Comparison of ENCODE assay signal across 9 cellular contexts in genomic region chr14:21225164-21225563, GRCh38. TPM values are rescaled to one million over a fixed set of nuclear protein-coding genes. Genes with fewer than 3 reads are reported as not detected.
A peak's percentile ranks its signal among the peaks of the same experiment; 100 is the strongest.
DNase-seq lines count a peak whose midpoint lies in the region; ATAC-seq, FAIRE-seq and TF ChIP-seq lines count a peak whose summit lies in the region.
"Not testable (repeated sequence)": the region's sequence is repeated elsewhere in the genome, so short reads cannot be mapped to it uniquely, and the experiment has no call there.
"Had no signal": no experiment of that assay in that cellular context is flagged by ENCODE, and none has a peak within 500 bp of the region (broad histone marks: within the 10 kb centered on the region; RNA-seq: fewer than 3 reads in every experiment).

No MANE protein-coding gene starts in this region.

- peaks cover 97% of the 10 kb centered on the region for H3K79me2 ChIP-seq in K562 (ENCODE audit: control insufficient read depth, insufficient read depth, low read length)

- intact Hi-C loops in CD4-positive, alpha-beta T cell (cut with DNase I, micrococcal nuclease); K562 (cut with micrococcal nuclease); natural killer cell (cut with micrococcal nuclease): not testable (repeated sequence)

- H3K36me3 ChIP-seq in K562 (ENCODE audit: control insufficient read depth, insufficient read depth, low read length) = peaks cover 98% of the 10 kb centered on the region

- FAIRE-seq in K562 (lab: Jason Lieb, UNC) = not testable (repeated sequence)

- H3K9me3 ChIP-seq in CD4-positive, alpha-beta T cell (ENCODE audit: control insufficient read depth, low read length); T-helper 17 cell (ENCODE audit: control insufficient read depth, low read length, poor library complexity, severe bottlenecking); K562 (replicated peaks; ENCODE audit: control insufficient read depth, insufficient read depth, low read depth, low read length): not testable (repeated sequence)

- not testable (repeated sequence) for H3K27me3 Mint-ChIP-seq in CD4-positive, alpha-beta T cell; T-helper 17 cell; activated T-cell treated with anti-CD3 and anti-CD28 coated beads, Interleukin-2, amount 50 U/mL, for 24 hours; natural killer cell (ENCODE audit: low read depth in 2 of 2)
- H3K27me3 Mint-ChIP-seq in immature natural killer cell (ENCODE audit: low read depth in 3 of 3) = peaks cover 0 to 11% (median 8%) of the 10 kb centered on the region in 3 donors

- H3K9me1 ChIP-seq in K562 (ENCODE audit: control insufficient read depth, insufficient read depth, low read length) = not testable (repeated sequence)

- in situ Hi-C loops in K562 (cut with MboI) = not testable (repeated sequence)

- not testable (repeated sequence) for H3K4me2 ChIP-seq in K562 (ENCODE audit: insufficient read depth, low read length)

- not testable (repeated sequence) for BruUV-seq in K562 (replicated peaks; lab: Mats Ljungman, UMichigan)

- H3K4me3 ChIP-seq in K562 = not testable (repeated sequence)

- peaks cover 90% of the 10 kb centered on the region for H3K36me3 Mint-ChIP-seq in CD4-positive, alpha-beta T cell (ENCODE audit: low read depth)
- peaks cover 10% of the 10 kb centered on the region for H3K36me3 Mint-ChIP-seq in T-helper 17 cell (ENCODE audit: low read depth)
- H3K36me3 Mint-ChIP-seq in activated T-cell treated with anti-CD3 and anti-CD28 coated beads, Interleukin-2, amount 50 U/mL, for 24 hours (ENCODE audit: low read depth) = peaks cover 100% of the 10 kb centered on the region
- peaks cover 4 to 45% (median 17%) of the 10 kb centered on the region in 3 donors for H3K36me3 Mint-ChIP-seq in immature natural killer cell
- H3K36me3 Mint-ChIP-seq in natural killer cell = peaks cover 14% of the 10 kb centered on the region

- not testable (repeated sequence) for TF ChIP-seq POLR2A in K562 (conservative IDR thresholded peaks at IDR 0.05)

- H3K27ac Mint-ChIP-seq in CD4-positive, alpha-beta T cell = peak overlapping the region; percentile 30
- H3K27ac Mint-ChIP-seq in T-helper 17 cell (peak overlapping the region; percentile 94), immature natural killer cell (peak overlapping the region in 4 of 6 donors; percentile 39 to 77 (median 60)), natural killer cell (peak overlapping the region; percentile 76 to 93)
- H3K27ac Mint-ChIP-seq in activated T-cell treated with anti-CD3 and anti-CD28 coated beads, Interleukin-2, amount 50 U/mL, for 24 hours = peak overlapping the region; percentile 92

- not testable (repeated sequence) for H3K4me1 ChIP-seq in K562 (replicated peaks in 1 of 2; ENCODE audit: control insufficient read depth in 2 of 2, insufficient read depth in 2 of 2, low read length in 2 of 2)

- H4K20me1 ChIP-seq in K562 (replicated peaks; ENCODE audit: control insufficient read depth, insufficient read depth, low read length) = peaks cover 32% of the 10 kb centered on the region

- TF ChIP-seq CTCF in CD4-positive, alpha-beta T cell (IDR thresholded peaks at IDR 0.05); K562 (IDR thresholded peaks at IDR 0.05 in 2 of 3, conservative IDR thresholded peaks at IDR 0.05 in 1 of 3; ENCODE audit: insufficient read depth in 2 of 3, low read depth in 1 of 3, low read length in 3 of 3); natural killer cell (IDR thresholded peaks at IDR 0.05): not testable (repeated sequence)

- WGBS in K562 (ENCODE audit: insufficient coverage, low coverage, missing lambda C conversion rate) = 100% methylated on average over 2 of the region's 7 CpGs

- not testable (repeated sequence) for ATAC-seq in CD4-positive, alpha-beta T cell (ENCODE audit: poor library complexity); T-helper 17 cell; K562; natural killer cell

- not testable (repeated sequence) for DNase-seq in CD4-positive, alpha-beta T cell; T-helper 17 cell; activated T-cell treated with anti-CD3 and anti-CD28 coated beads, Interleukin-2, amount 50 U/mL, for 24 hours; K562 (ENCODE audit: extremely low read depth in 1 of 4, low spot score in 3 of 4); immature natural killer cell; natural killer cell

- CTCF ChIA-PET in CD4-positive, alpha-beta T cell (lab: Charles Lee); K562 (lab: Yijun Ruan, JAX; ENCODE audit: low intra/inter-chr PET ratio): not testable (repeated sequence)

- not testable (repeated sequence) for TF ChIP-seq EP300 in K562 (IDR thresholded peaks at IDR 0.05; ENCODE audit: low read length)

- POLR2A ChIA-PET in CD4-positive, alpha-beta T cell (lab: Charles Lee); K562 (lab: Yijun Ruan, JAX): not testable (repeated sequence)

- not testable (repeated sequence) for H2AFZ ChIP-seq in K562 (ENCODE audit: low read depth, low read length)

- H3K4me1 Mint-ChIP-seq in CD4-positive, alpha-beta T cell (ENCODE audit: low read depth) = peaks cover 68% of the 10 kb centered on the region
- peaks cover 45% of the 10 kb centered on the region for H3K4me1 Mint-ChIP-seq in T-helper 17 cell
- H3K4me1 Mint-ChIP-seq in activated T-cell treated with anti-CD3 and anti-CD28 coated beads, Interleukin-2, amount 50 U/mL, for 24 hours (ENCODE audit: low read depth) = peaks cover 80% of the 10 kb centered on the region
- H3K4me1 Mint-ChIP-seq in immature natural killer cell = peaks cover 73 to 78% of the 10 kb centered on the region in 2 donors
- H3K4me1 Mint-ChIP-seq in natural killer cell = peaks cover 53 to 64% of the 10 kb centered on the region in 2 donors

- H3K9me3 Mint-ChIP-seq in CD4-positive, alpha-beta T cell; activated T-cell treated with anti-CD3 and anti-CD28 coated beads, Interleukin-2, amount 50 U/mL, for 24 hours; immature natural killer cell; natural killer cell: not testable (repeated sequence)

- H3K27ac ChIP-seq in CD4-positive, alpha-beta T cell (ENCODE audit: low read depth, low read length); K562 (ENCODE audit: extremely low read depth, low read depth, low read length): not testable (repeated sequence)

- not testable (repeated sequence) for TF ChIP-seq RAD21 in K562 (CRISPR knock-in tag; conservative IDR thresholded peaks at IDR 0.05 in 1 of 2, IDR thresholded peaks at IDR 0.05 in 1 of 2)

- H3K27me3 ChIP-seq in CD4-positive, alpha-beta T cell (ENCODE audit: control insufficient read depth, insufficient read depth, low read length); K562 (ENCODE audit: control insufficient read depth in 2 of 2, insufficient read depth in 2 of 2, low read length in 2 of 2): not testable (repeated sequence)

- H3K9ac ChIP-seq in K562 (ENCODE audit: insufficient read depth in 1 of 2, low read depth in 2 of 2, low read length in 2 of 2) = not testable (repeated sequence)

- H3K4me3 Mint-ChIP-seq in CD4-positive, alpha-beta T cell; T-helper 17 cell; activated T-cell treated with anti-CD3 and anti-CD28 coated beads, Interleukin-2, amount 50 U/mL, for 24 hours; immature natural killer cell; natural killer cell: not testable (repeated sequence)

RNA-seq across cellular contexts. Expression of gene HNRNPC, which starts 44.1 kb away (rescaled TPM):
- total RNA-seq in CD4-positive, alpha-beta T cell = 100 to 1,000 TPM; 507 to 528 TPM
- 100 to 1,000 TPM; 576 to 580 TPM for total RNA-seq in T-helper 17 cell
- 279 and 404 TPM in 2 replicates for total RNA-seq in K562 (2011; cell fraction: chromatin; rRNA removed; ENCODE audit: low replicate concordance)
- total RNA-seq in K562 (2011; cell fraction: nucleolus; rRNA removed) = 241 and 299 TPM in 2 replicates
- total RNA-seq in K562 (2011; cell fraction: nucleoplasm; rRNA removed) = 371 and 436 TPM in 2 replicates
- 957 and 1,143 TPM in 2 replicates for total RNA-seq in K562 (2014; rRNA removed)
- total RNA-seq in K562 (2014; rRNA removed; fragmentation: Illumina TruSeq; extraction: Trizol) = 1,233 and 1,451 TPM in 2 replicates
- total RNA-seq in K562 (2015; rRNA removed; fragmentation: Illumina TruSeq; extraction: Trizol) = 1,173 and 1,191 TPM in 2 replicates
- total RNA-seq in K562 (2021) = 795 and 814 TPM in 2 replicates
- polyA plus RNA-seq in K562 (2011; rRNA removed) = 1,168 and 1,525 TPM in 2 replicates
- 443 and 790 TPM in 2 replicates for polyA plus RNA-seq in K562 (2011; cell fraction: cytosol; rRNA removed)
- polyA plus RNA-seq in K562 (2011; cell fraction: nucleus; rRNA removed) = 357 and 429 TPM in 2 replicates
- polyA plus RNA-seq in K562 (2012) = 753 and 1,086 TPM in 2 replicates
- 1,403 and 1,557 TPM in 2 replicates for polyA plus RNA-seq in K562 (2014; fragmentation: Illumina TruSeq; extraction: Trizol)
- 1,000 to 10,000 TPM in 1 of 2 experiments, 100 to 1,000 TPM in 1; 679 to 1,238 TPM for polyA plus RNA-seq in K562 (2014; fragmentation: Nextera tagmentation; extraction: Ambion mirVana)
- 1,109 and 1,156 TPM in 2 replicates for polyA plus RNA-seq in K562 (2014; rRNA removed)
- polyA minus RNA-seq in K562 (2011; rRNA and poly(A)+ RNA removed) = 947 and 1,115 TPM in 2 replicates
- polyA minus RNA-seq in K562 (2011; cell fraction: cytosol; rRNA and poly(A)+ RNA removed) = 289 and 374 TPM in 2 replicates
- 200 and 293 TPM in 2 replicates for polyA minus RNA-seq in K562 (2011; cell fraction: nucleus; rRNA and poly(A)+ RNA removed)
- 100 to 1,000 TPM; 622 to 879 (median 758) TPM for polyA plus RNA-seq in immature natural killer cell
- 100 to 1,000 TPM; 501 to 547 (median 515) TPM for total RNA-seq in natural killer cell

RNA-seq across cellular contexts. Expression of gene RPGRIP1, which starts 54.7 kb away (rescaled TPM):
- total RNA-seq in CD4-positive, alpha-beta T cell = not detected
- total RNA-seq in T-helper 17 cell (under 1 TPM in 1 of 2 donors, not detected in 1; 0.94 TPM), K562 (2014; rRNA removed) (0.53 and 0.95 TPM in 2 replicates), K562 (2014; rRNA removed; fragmentation: Illumina TruSeq; extraction: Trizol) (0.61 and 0.76 TPM in 2 replicates), K562 (2015; rRNA removed; fragmentation: Illumina TruSeq; extraction: Trizol) (0.41 and 0.72 TPM in 2 replicates), K562 (2021) (0.31 and 0.47 TPM in 2 replicates), natural killer cell (under 1 TPM in 2 of 3 donors, not detected in 1; 0.68 to 0.85 TPM)
- total RNA-seq in K562 (2011; cell fraction: chromatin; rRNA removed; ENCODE audit: low replicate concordance) = 1.3 and 1.5 TPM in 2 replicates
- 0.33 and 0.92 TPM in 2 replicates for total RNA-seq in K562 (2011; cell fraction: nucleolus; rRNA removed)
- total RNA-seq in K562 (2011; cell fraction: nucleoplasm; rRNA removed) = 1.1 TPM in 2 replicates
- polyA plus RNA-seq in K562 (2011; rRNA removed) (0.56 and 0.80 TPM in 2 replicates), K562 (2014; fragmentation: Illumina TruSeq; extraction: Trizol) (0.33 and 0.86 TPM in 2 replicates), K562 (2014; fragmentation: Nextera tagmentation; extraction: Ambion mirVana) (under 1 TPM in 1 of 2 experiments, not detected in 1; 0.49 TPM), K562 (2014; rRNA removed) (0.31 and 0.57 TPM in 2 replicates), immature natural killer cell (1 to 10 TPM in 1 of 3 donors, under 1 TPM in 1, not detected in 1; 0.15 to 1.9 TPM)
- 0.09 and 0.38 TPM in 2 replicates for polyA plus RNA-seq in K562 (2011; cell fraction: cytosol; rRNA removed)
- polyA plus RNA-seq in K562 (2011; cell fraction: nucleus; rRNA removed) = 1.2 and 1.5 TPM in 2 replicates
- 0.39 and 0.62 TPM in 2 replicates for polyA plus RNA-seq in K562 (2012)
- 0.39 and 1.1 TPM in 2 replicates for polyA minus RNA-seq in K562 (2011; rRNA and poly(A)+ RNA removed)
- not detected in 2 replicates for polyA minus RNA-seq in K562 (2011; cell fraction: cytosol; rRNA and poly(A)+ RNA removed)
- polyA minus RNA-seq in K562 (2011; cell fraction: nucleus; rRNA and poly(A)+ RNA removed) = 0.22 and 0.27 TPM in 2 replicates
- total RNA-seq: CD8-positive, alpha-beta memory T cell; G401 had no signal
- polyA plus RNA-seq: AG04450; CD8-positive, alpha-beta memory T cell had no signal

Comparison
In these comparisons a context has a peak if more than half of its experiments do, and no peak if none do; other contexts are left out.
1. H3K27ac Mint-ChIP-seq: peak in every context shown above with its lines; median percentile 94 in T-helper 17 cell; 92 in activated T-cell treated with anti-CD3 and anti-CD28 coated beads, Interleukin-2, amount 50 U/mL, for 24 hours; 84 in natural killer cell; 60 in immature natural killer cell; 30 in CD4-positive, alpha-beta T cell.